Comparison of ENCODE assay signal across 1 cellular context in genomic region chr6:138593100-138593877, GRCh38.
TF ChIP-seq lines count a peak whose summit lies in the region.

No MANE protein-coding gene starts in this region.

TF ChIP-seq in HepG2, 621 proteins besides CTCF, POLR2A, EP300 and RAD21 (continued from another document and continues in another):
- TF ChIP-seq, protein P1, sequence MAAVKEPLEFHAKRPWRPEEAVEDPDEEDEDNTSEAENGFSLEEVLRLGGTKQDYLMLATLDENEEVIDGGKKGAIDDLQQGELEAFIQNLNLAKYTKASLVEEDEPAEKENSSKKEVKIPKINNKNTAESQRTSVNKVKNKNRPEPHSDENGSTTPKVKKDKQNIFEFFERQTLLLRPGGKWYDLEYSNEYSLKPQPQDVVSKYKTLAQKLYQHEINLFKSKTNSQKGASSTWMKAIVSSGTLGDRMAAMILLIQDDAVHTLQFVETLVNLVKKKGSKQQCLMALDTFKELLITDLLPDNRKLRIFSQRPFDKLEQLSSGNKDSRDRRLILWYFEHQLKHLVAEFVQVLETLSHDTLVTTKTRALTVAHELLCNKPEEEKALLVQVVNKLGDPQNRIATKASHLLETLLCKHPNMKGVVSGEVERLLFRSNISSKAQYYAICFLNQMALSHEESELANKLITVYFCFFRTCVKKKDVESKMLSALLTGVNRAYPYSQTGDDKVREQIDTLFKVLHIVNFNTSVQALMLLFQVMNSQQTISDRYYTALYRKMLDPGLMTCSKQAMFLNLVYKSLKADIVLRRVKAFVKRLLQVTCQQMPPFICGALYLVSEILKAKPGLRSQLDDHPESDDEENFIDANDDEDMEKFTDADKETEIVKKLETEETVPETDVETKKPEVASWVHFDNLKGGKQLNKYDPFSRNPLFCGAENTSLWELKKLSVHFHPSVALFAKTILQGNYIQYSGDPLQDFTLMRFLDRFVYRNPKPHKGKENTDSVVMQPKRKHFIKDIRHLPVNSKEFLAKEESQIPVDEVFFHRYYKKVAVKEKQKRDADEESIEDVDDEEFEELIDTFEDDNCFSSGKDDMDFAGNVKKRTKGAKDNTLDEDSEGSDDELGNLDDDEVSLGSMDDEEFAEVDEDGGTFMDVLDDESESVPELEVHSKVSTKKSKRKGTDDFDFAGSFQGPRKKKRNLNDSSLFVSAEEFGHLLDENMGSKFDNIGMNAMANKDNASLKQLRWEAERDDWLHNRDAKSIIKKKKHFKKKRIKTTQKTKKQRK (IDR thresholded peaks at IDR 0.05; ENCODE audit: low read length), result no peak
- TF ChIP-seq HCFC1 (IDR thresholded peaks at IDR 0.05; ENCODE audit: low read depth, low read length) (no peak), ZNF569 (CRISPR knock-in tag; IDR thresholded peaks at IDR 0.05; ENCODE audit: borderline replicate concordance) (no peak), SNAPC2 (CRISPR knock-in tag; IDR thresholded peaks at IDR 0.05) (no peak), CENPT (CRISPR knock-in tag; IDR thresholded peaks at IDR 0.05; ENCODE audit: low read depth) (no peak), GTF3A (CRISPR knock-in tag; conservative IDR thresholded peaks at IDR 0.05) (no peak), GPBP1L1 (CRISPR knock-in tag; IDR thresholded peaks at IDR 0.05) (no peak), ZNF235 (CRISPR knock-in tag; IDR thresholded peaks at IDR 0.05; ENCODE audit: borderline replicate concordance) (no peak), HOXA9 (CRISPR knock-in tag; IDR thresholded peaks at IDR 0.05; ENCODE audit: borderline replicate concordance) (no peak), ZZZ3 (CRISPR knock-in tag; IDR thresholded peaks at IDR 0.05; ENCODE audit: borderline replicate concordance) (no peak), ZNF598 (CRISPR knock-in tag; IDR thresholded peaks at IDR 0.05; ENCODE audit: borderline replicate concordance) (no peak), ZNF335 (CRISPR knock-in tag; IDR thresholded peaks at IDR 0.05) (0 out of 2 replicates have a peak, but pooled peaks have one; percentile 49), NR0B2 (CRISPR knock-in tag; IDR thresholded peaks at IDR 0.05) (no peak), HHEX (CRISPR knock-in tag; IDR thresholded peaks at IDR 0.05) (no peak), SCMH1 (CRISPR knock-in tag; IDR thresholded peaks at IDR 0.05; ENCODE audit: borderline replicate concordance) (no peak), SOX13 (IDR thresholded peaks at IDR 0.05) (no peak), SOX13 (CRISPR knock-in tag; conservative IDR thresholded peaks at IDR 0.05 in 1 of 2, IDR thresholded peaks at IDR 0.05 in 1 of 2) (peak; percentile 56; a peak in 1 of 4 replicates), ZNF567 (CRISPR knock-in tag; IDR thresholded peaks at IDR 0.05; ENCODE audit: borderline replicate concordance) (no peak), ZNF160 (CRISPR knock-in tag; IDR thresholded peaks at IDR 0.05) (no peak), ZNF841 (CRISPR knock-in tag; IDR thresholded peaks at IDR 0.05; ENCODE audit: borderline replicate concordance) (no peak), FOXA1 (IDR thresholded peaks at IDR 0.05) (no peak), FOXA1 (CRISPR knock-in tag; IDR thresholded peaks at IDR 0.05) (no peak), BRD4 (CRISPR knock-in tag; IDR thresholded peaks at IDR 0.05) (no peak), ISX (CRISPR knock-in tag; conservative IDR thresholded peaks at IDR 0.05) (no peak), ZNF703 (CRISPR knock-in tag; IDR thresholded peaks at IDR 0.05; ENCODE audit: borderline replicate concordance) (no peak), NFIC (IDR thresholded peaks at IDR 0.05; ENCODE audit: low read length) (peak; percentile 68; the same call in 1 of the 2 replicates), SMARCC2 (IDR thresholded peaks at IDR 0.05) (no peak), RBM39 (IDR thresholded peaks at IDR 0.05; ENCODE audit: low read depth, low read length, poor library complexity, severe bottlenecking) (no peak), ZKSCAN8 (CRISPR knock-in tag; IDR thresholded peaks at IDR 0.05; ENCODE audit: borderline replicate concordance) (peak; percentile 64; the same call in 1 of the 2 replicates), ZNF576 (CRISPR knock-in tag; IDR thresholded peaks at IDR 0.05) (no peak), PAX8 (CRISPR knock-in tag; IDR thresholded peaks at IDR 0.05; ENCODE audit: borderline replicate concordance) (no peak), ZFP36L2 (CRISPR knock-in tag; IDR thresholded peaks at IDR 0.05) (no peak), MLXIP (CRISPR knock-in tag; IDR thresholded peaks at IDR 0.05; ENCODE audit: borderline replicate concordance) (no peak), ZNF225 (CRISPR knock-in tag; IDR thresholded peaks at IDR 0.05) (no peak), ZNF530 (CRISPR knock-in tag; IDR thresholded peaks at IDR 0.05; ENCODE audit: low read depth) (no peak), STAT6 (CRISPR knock-in tag; IDR thresholded peaks at IDR 0.05; ENCODE audit: borderline replicate concordance) (peak; percentile 92), CREB1 (IDR thresholded peaks at IDR 0.05) (peak; percentile 61; the same call in 1 of the 2 replicates), CREB1 (CRISPR knock-in tag; IDR thresholded peaks at IDR 0.05) (no peak; the same call in 1 of the 2 replicates), KLF15 (CRISPR knock-in tag; IDR thresholded peaks at IDR 0.05; ENCODE audit: borderline replicate concordance) (no peak), RXRB (CRISPR knock-in tag; IDR thresholded peaks at IDR 0.05; ENCODE audit: borderline replicate concordance) (peak; percentile 64), SUZ12 (IDR thresholded peaks at IDR 0.05; ENCODE audit: low read depth, low read length) (no peak), ZNF3 (CRISPR knock-in tag; IDR thresholded peaks at IDR 0.05) (no peak), ZNF615 (CRISPR knock-in tag; IDR thresholded peaks at IDR 0.05; ENCODE audit: borderline replicate concordance) (no peak), ZBTB42 (CRISPR knock-in tag; IDR thresholded peaks at IDR 0.05) (no peak), TGIF2 (CRISPR knock-in tag; IDR thresholded peaks at IDR 0.05) (peak; percentile 77; the same call in 1 of the 2 replicates), DBP (CRISPR knock-in tag; IDR thresholded peaks at IDR 0.05; ENCODE audit: not compliant biosample characterization) (peak; percentile 58)
- TF ChIP-seq, protein P2, sequence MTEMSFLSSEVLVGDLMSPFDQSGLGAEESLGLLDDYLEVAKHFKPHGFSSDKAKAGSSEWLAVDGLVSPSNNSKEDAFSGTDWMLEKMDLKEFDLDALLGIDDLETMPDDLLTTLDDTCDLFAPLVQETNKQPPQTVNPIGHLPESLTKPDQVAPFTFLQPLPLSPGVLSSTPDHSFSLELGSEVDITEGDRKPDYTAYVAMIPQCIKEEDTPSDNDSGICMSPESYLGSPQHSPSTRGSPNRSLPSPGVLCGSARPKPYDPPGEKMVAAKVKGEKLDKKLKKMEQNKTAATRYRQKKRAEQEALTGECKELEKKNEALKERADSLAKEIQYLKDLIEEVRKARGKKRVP (CRISPR knock-in tag; IDR thresholded peaks at IDR 0.05), result peak in 1 of 2 experiments; percentile 15; a peak in 1 of 4 replicates
- TF ChIP-seq, protein P3, sequence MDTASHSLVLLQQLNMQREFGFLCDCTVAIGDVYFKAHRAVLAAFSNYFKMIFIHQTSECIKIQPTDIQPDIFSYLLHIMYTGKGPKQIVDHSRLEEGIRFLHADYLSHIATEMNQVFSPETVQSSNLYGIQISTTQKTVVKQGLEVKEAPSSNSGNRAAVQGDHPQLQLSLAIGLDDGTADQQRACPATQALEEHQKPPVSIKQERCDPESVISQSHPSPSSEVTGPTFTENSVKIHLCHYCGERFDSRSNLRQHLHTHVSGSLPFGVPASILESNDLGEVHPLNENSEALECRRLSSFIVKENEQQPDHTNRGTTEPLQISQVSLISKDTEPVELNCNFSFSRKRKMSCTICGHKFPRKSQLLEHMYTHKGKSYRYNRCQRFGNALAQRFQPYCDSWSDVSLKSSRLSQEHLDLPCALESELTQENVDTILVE (CRISPR knock-in tag; IDR thresholded peaks at IDR 0.05), result no peak; the same call in 1 of the 2 replicates
- TF ChIP-seq, protein P4, sequence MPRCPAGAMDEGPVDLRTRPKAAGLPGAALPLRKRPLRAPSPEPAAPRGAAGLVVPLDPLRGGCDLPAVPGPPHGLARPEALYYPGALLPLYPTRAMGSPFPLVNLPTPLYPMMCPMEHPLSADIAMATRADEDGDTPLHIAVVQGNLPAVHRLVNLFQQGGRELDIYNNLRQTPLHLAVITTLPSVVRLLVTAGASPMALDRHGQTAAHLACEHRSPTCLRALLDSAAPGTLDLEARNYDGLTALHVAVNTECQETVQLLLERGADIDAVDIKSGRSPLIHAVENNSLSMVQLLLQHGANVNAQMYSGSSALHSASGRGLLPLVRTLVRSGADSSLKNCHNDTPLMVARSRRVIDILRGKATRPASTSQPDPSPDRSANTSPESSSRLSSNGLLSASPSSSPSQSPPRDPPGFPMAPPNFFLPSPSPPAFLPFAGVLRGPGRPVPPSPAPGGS (CRISPR knock-in tag; IDR thresholded peaks at IDR 0.05), result no peak
- TF ChIP-seq, protein P5, sequence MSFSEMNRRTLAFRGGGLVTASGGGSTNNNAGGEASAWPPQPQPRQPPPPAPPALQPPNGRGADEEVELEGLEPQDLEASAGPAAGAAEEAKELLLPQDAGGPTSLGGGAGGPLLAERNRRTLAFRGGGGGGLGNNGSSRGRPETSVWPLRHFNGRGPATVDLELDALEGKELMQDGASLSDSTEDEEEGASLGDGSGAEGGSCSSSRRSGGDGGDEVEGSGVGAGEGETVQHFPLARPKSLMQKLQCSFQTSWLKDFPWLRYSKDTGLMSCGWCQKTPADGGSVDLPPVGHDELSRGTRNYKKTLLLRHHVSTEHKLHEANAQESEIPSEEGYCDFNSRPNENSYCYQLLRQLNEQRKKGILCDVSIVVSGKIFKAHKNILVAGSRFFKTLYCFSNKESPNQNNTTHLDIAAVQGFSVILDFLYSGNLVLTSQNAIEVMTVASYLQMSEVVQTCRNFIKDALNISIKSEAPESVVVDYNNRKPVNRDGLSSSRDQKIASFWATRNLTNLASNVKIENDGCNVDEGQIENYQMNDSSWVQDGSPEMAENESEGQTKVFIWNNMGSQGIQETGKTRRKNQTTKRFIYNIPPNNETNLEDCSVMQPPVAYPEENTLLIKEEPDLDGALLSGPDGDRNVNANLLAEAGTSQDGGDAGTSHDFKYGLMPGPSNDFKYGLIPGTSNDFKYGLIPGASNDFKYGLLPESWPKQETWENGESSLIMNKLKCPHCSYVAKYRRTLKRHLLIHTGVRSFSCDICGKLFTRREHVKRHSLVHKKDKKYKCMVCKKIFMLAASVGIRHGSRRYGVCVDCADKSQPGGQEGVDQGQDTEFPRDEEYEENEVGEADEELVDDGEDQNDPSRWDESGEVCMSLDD (CRISPR knock-in tag; IDR thresholded peaks at IDR 0.05; ENCODE audit: borderline replicate concordance), result no peak
